In the genomic region with DNA sequence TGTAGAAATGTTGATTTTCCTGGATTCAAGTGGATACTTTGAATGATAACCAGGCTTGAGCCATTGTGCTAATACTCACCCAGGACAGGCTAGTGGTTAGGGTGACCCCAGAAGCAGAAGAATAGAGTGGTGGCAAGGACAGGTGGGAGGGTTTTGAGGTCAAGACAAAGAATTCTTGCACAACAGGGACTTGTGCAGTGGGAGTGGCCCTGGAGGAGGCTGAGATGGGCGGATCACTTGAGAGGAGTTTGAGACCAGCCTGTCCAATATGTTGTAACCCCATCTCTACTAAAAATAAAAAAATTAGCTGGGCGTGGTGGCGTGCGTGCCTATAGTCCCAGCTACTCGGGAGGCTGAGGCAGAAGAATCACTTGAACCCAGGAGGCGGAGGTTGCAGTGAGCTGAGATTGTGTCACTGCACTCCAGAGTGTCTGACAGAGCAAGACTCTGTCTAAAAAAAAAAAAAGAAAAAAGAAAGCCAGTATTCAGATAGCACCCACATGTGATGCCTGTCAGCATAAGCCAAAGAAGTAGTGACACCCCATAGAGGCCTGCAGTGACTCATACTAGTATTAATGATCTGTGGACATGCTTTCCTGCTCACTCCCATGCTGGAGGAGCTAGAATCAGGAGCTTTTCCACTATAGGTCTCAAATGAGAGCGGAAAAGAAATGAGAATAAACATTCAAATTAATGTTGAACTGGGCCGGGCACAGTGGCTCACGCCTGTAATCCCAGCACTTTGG, we compare ENCODE assay signal across 19 cellular contexts.
A peak's percentile ranks its signal among the peaks of the same experiment; 100 is the strongest.
DNase-seq lines count a peak whose midpoint lies in the region; ATAC-seq and TF ChIP-seq lines count a peak whose summit lies in the region.
"Had no signal": no experiment of that assay in that cellular context is flagged by ENCODE, and none has a peak within 500 bp of the region (broad histone marks: within the 10 kb centered on the region; RNA-seq: fewer than 3 reads in every experiment).

No MANE protein-coding gene starts in this region.

- no peak overlapping the region for H3K4me3 Mint-ChIP-seq in stimulated activated memory B cell treated with anti-CD40 and anti-IgM and Interleukin-4, amounts not matched to agents 10 μg/mL and 1 μg/mL and 100 μg/mL, for 72 hours
- H3K4me3 Mint-ChIP-seq: activated CD8-positive, alpha-beta T cell treated with anti-CD3 and anti-CD28 coated beads for 36 hours; activated naive CD8-positive, alpha-beta T cell treated with anti-CD3 and anti-CD28 coated beads for 36 hours had no signal

- H3K27me3 Mint-ChIP-seq in stimulated activated memory B cell treated with anti-CD40 and anti-IgM and Interleukin-4, amounts not matched to agents 10 μg/mL and 1 μg/mL and 100 μg/mL, for 72 hours: peaks cover 6% of the 10 kb centered on the region
- H3K27me3 Mint-ChIP-seq: activated CD8-positive, alpha-beta T cell treated with anti-CD3 and anti-CD28 coated beads for 36 hours had no signal

- H3K27ac Mint-ChIP-seq in stimulated activated memory B cell treated with anti-CD40 and anti-IgM and Interleukin-4, amounts not matched to agents 10 μg/mL and 1 μg/mL and 100 μg/mL, for 72 hours: no peak overlapping the region
- H3K27ac Mint-ChIP-seq: activated CD8-positive, alpha-beta T cell treated with anti-CD3 and anti-CD28 coated beads for 36 hours; activated naive CD8-positive, alpha-beta T cell treated with anti-CD3 and anti-CD28 coated beads for 36 hours had no signal

- H3K36me3 Mint-ChIP-seq in stimulated activated memory B cell treated with anti-CD40 and anti-IgM and Interleukin-4, amounts not matched to agents 10 μg/mL and 1 μg/mL and 100 μg/mL, for 72 hours: no peaks in the 10 kb centered on the region
- H3K36me3 Mint-ChIP-seq: activated naive CD8-positive, alpha-beta T cell treated with anti-CD3 and anti-CD28 coated beads for 36 hours had no signal

- no peaks in the 10 kb centered on the region for H3K9me3 Mint-ChIP-seq in stimulated activated memory B cell treated with anti-CD40 and anti-IgM and Interleukin-4, amounts not matched to agents 10 μg/mL and 1 μg/mL and 100 μg/mL, for 72 hours
- H3K9me3 Mint-ChIP-seq: activated CD8-positive, alpha-beta T cell treated with anti-CD3 and anti-CD28 coated beads for 36 hours; activated naive CD8-positive, alpha-beta T cell treated with anti-CD3 and anti-CD28 coated beads for 36 hours had no signal

- in situ Hi-C loops in brain microvascular endothelial cell (cut with HindIII; ENCODE audit: low pct_ligation_motif_present, low sequenced_read_pairs): no loop called here

- H3K4me1 ChIP-seq in RWPE2 (ENCODE audit: insufficient read depth, poor library complexity, severe bottlenecking): no peaks in the 10 kb centered on the region
- H3K4me1 ChIP-seq: HAP-1, right lobe of liver had no signal

- H3K27me3 ChIP-seq in RWPE2 (ENCODE audit: insufficient read depth, poor library complexity, severe bottlenecking): no peaks in the 10 kb centered on the region
- H3K27me3 ChIP-seq in brain microvascular endothelial cell (replicated peaks): no peaks in the 10 kb centered on the region
- H3K27me3 ChIP-seq: cardiac muscle cell, right lobe of liver had no signal

- H3K27ac ChIP-seq in RWPE2 (ENCODE audit: poor library complexity, severe bottlenecking): no peak overlapping the region
- H3K27ac ChIP-seq in brain microvascular endothelial cell: no peak overlapping the region
- H3K27ac ChIP-seq: cardiac muscle cell, right lobe of liver, SK-N-MC had no signal

- DNase-seq in AG20443 (ENCODE audit: low spot score) (peak; percentile 12), M059J (ENCODE audit: low read depth) (peak; percentile 3), RWPE2 (ENCODE audit: low spot score) (no peak), foreskin melanocyte (peak; percentile 29), amygdala (lab: John Stamatoyannopoulos, UW) (no peak), brain microvascular endothelial cell (no peak)
- DNase-seq: activated CD8-positive, alpha-beta T cell treated with anti-CD3 and anti-CD28 coated beads for 36 hours; activated naive CD8-positive, alpha-beta T cell treated with anti-CD3 and anti-CD28 coated beads for 36 hours; activated T-cell treated with anti-CD3 and anti-CD28 coated beads, Interleukin-2, amount 50 U/mL, for 48 hours; left colon; NCI-H1092 treated with DMSO at 0.1 percent for 48 hours; occipital lobe; right lobe of liver had no signal

- no peak overlapping the region for H3K4me3 ChIP-seq in RWPE2 (ENCODE audit: severe bottlenecking)
- H3K4me3 ChIP-seq in brain microvascular endothelial cell (ENCODE audit: low read depth, low read length): no peak overlapping the region
- H3K4me3 ChIP-seq: cardiac muscle cell, HAP-1, right lobe of liver, SK-N-MC had no signal

- no peaks in the 10 kb centered on the region for H3K36me3 ChIP-seq in RWPE2 (ENCODE audit: low read depth)
- H3K36me3 ChIP-seq in brain microvascular endothelial cell (replicated peaks): no peaks in the 10 kb centered on the region
- H3K36me3 ChIP-seq: cardiac muscle cell, HAP-1, right lobe of liver had no signal

- H3K9me3 ChIP-seq in RWPE2 (ENCODE audit: severe bottlenecking): no peaks in the 10 kb centered on the region
- H3K9me3 ChIP-seq: HAP-1, right lobe of liver had no signal

- no peaks in the 10 kb centered on the region for H3K4me1 Mint-ChIP-seq in stimulated activated memory B cell treated with anti-CD40 and anti-IgM and Interleukin-4, amounts not matched to agents 10 μg/mL and 1 μg/mL and 100 μg/mL, for 72 hours

- peak; percentile 73; the same call in 1 of the 3 replicates for ATAC-seq in RWPE2 (ENCODE audit: low read depth)
- ATAC-seq in GM19328 (IDR thresholded peaks at IDR 0.05; ENCODE audit: unreplicated experiment): no peak
- no peak for ATAC-seq in stimulated activated memory B cell treated with anti-CD40 and anti-IgM and Interleukin-4, amounts not matched to agents 10 μg/mL and 1 μg/mL and 100 μg/mL, for 72 hours
- ATAC-seq: activated CD8-positive, alpha-beta T cell treated with anti-CD3 and anti-CD28 coated beads for 36 hours; HepG2; left colon; right lobe of liver had no signal

- TF ChIP-seq CTCF in RWPE2 (IDR thresholded peaks at IDR 0.05; ENCODE audit: poor library complexity, severe bottlenecking) (no peak), brain microvascular endothelial cell (IDR thresholded peaks at IDR 0.05; ENCODE audit: low read depth, low read length, missing control alignments) (no peak)

Comparison
In these comparisons a context has a peak if more than half of its experiments do, and no peak if none do; other contexts are left out.
1. DNase-seq: peak in AG20443 (single experiment), M059J (single experiment) and foreskin melanocyte (single experiment); none in RWPE2 (single experiment), amygdala (0 of 56) and brain microvascular endothelial cell (single experiment).